In the genomic region with DNA sequence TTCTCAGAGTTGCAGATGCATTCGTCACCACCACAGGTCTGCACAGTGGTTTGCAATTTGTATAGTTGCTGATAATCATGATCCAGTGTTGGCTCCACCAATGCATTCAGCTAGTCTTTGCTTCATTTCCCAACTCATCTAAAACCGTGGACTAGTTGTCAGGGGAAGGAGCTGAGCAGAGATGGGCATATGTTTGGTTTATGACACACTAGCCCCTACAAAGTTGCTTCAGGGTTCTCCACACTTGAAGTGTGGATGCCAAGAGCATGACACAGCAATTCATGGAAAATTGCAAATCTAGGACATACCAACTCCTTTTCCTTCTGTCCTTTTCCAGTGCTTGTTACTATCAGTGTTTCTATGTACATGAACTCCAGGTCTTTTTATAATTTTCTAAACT, we compare ENCODE assay signal across 22 cellular contexts.
DNase-seq lines count a peak whose midpoint lies in the region; ATAC-seq, FAIRE-seq and TF ChIP-seq lines count a peak whose summit lies in the region.
"Had no signal": no experiment of that assay in that cellular context is flagged by ENCODE, and none has a peak within 500 bp of the region (broad histone marks: within the 10 kb centered on the region; RNA-seq: fewer than 3 reads in every experiment).

No MANE protein-coding gene starts in this region.

- no peaks in the 10 kb centered on the region for H3K36me3 ChIP-seq in astrocyte (ENCODE audit: insufficient read depth, low read length)
- H3K36me3 ChIP-seq: MG63 had no signal

- H3K9me3 ChIP-seq in A549, result no peaks in the 10 kb centered on the region
- no peaks in the 10 kb centered on the region for H3K9me3 ChIP-seq in astrocyte (ENCODE audit: insufficient read depth, low read depth, low read length)
- H3K9me3 ChIP-seq: MG63 had no signal

- POLR2A ChIA-PET in A549 (lab: Yijun Ruan, JAX), result no interaction called here

- peaks cover 5% of the 10 kb centered on the region; the same call in 1 of the 3 replicates for H3K4me1 ChIP-seq in A549
- no peaks in the 10 kb centered on the region for H3K4me1 ChIP-seq in astrocyte (ENCODE audit: insufficient read depth, low read length)

- no peaks in the 10 kb centered on the region for H3K27me3 Mint-ChIP-seq in astrocyte (ENCODE audit: low read depth, unreplicated experiment)
- H3K27me3 Mint-ChIP-seq in activated CD8-positive, alpha-beta memory T cell treated with anti-CD3 and anti-CD28 coated beads, Interleukin-2, amount 10 ng/mL, durations not matched to agents 7 days and 5 days, result no peaks in the 10 kb centered on the region

- CTCF ChIA-PET in A549 (lab: Yijun Ruan, JAX), result no interaction called here
- CTCF ChIA-PET in activated CD8-positive, alpha-beta memory T cell treated with anti-CD3 and anti-CD28 coated beads, Interleukin-2, amount 10 ng/mL, durations not matched to agents 7 days and 5 days (lab: Charles Lee), result no interaction called here

- H3K4me1 Mint-ChIP-seq in astrocyte (ENCODE audit: low read depth, unreplicated experiment), result peaks cover 7% of the 10 kb centered on the region
- H3K4me1 Mint-ChIP-seq in activated CD8-positive, alpha-beta memory T cell treated with anti-CD3 and anti-CD28 coated beads, Interleukin-2, amount 10 ng/mL, durations not matched to agents 7 days and 5 days, result no peaks in the 10 kb centered on the region

- H3K27ac Mint-ChIP-seq in astrocyte (ENCODE audit: unreplicated experiment), result peak overlapping the region; percentile 12
- H3K27ac Mint-ChIP-seq in activated CD8-positive, alpha-beta memory T cell treated with anti-CD3 and anti-CD28 coated beads, Interleukin-2, amount 10 ng/mL, durations not matched to agents 7 days and 5 days, result no peak overlapping the region

- no peaks in the 10 kb centered on the region for H3K79me2 ChIP-seq in astrocyte (ENCODE audit: insufficient read depth, low read length)

- no peak for TF ChIP-seq POLR2A in A549 (IDR thresholded peaks at IDR 0.05; ENCODE audit: low read length)

- H3K9me3 Mint-ChIP-seq in astrocyte (ENCODE audit: unreplicated experiment), result no peaks in the 10 kb centered on the region
- no peaks in the 10 kb centered on the region for H3K9me3 Mint-ChIP-seq in activated CD8-positive, alpha-beta memory T cell treated with anti-CD3 and anti-CD28 coated beads, Interleukin-2, amount 10 ng/mL, durations not matched to agents 7 days and 5 days (ENCODE audit: low read depth)

- no peak for ATAC-seq in A549
- ATAC-seq in activated CD8-positive, alpha-beta memory T cell treated with anti-CD3 and anti-CD28 coated beads, Interleukin-2, amount 10 ng/mL, durations not matched to agents 7 days and 5 days, result no peak
- ATAC-seq: GM12878 had no signal

- H3K4me3 ChIP-seq in A549 (no peak overlapping the region), astrocyte (ENCODE audit: insufficient read depth, low read depth, low read length) (no peak overlapping the region)
- H3K4me3 ChIP-seq: GM12878, MG63 had no signal

- no peak for TF ChIP-seq EP300 in A549 (IDR thresholded peaks at IDR 0.05)

- no peak overlapping the region for H3K9ac ChIP-seq in astrocyte (ENCODE audit: low read length)

- FAIRE-seq in A549 (lab: Jason Lieb, UNC), result no peak
- no peak for FAIRE-seq in astrocyte (lab: Jason Lieb, UNC)
- FAIRE-seq: GM12878 had no signal

- no peak overlapping the region for H3K4me3 Mint-ChIP-seq in astrocyte (ENCODE audit: unreplicated experiment)
- H3K4me3 Mint-ChIP-seq in activated CD8-positive, alpha-beta memory T cell treated with anti-CD3 and anti-CD28 coated beads, Interleukin-2, amount 10 ng/mL, durations not matched to agents 7 days and 5 days, result no peak overlapping the region

- no peaks in the 10 kb centered on the region for H4K20me1 ChIP-seq in astrocyte (ENCODE audit: insufficient read depth, low read length)

- H3K4me2 ChIP-seq in A549, result 0 out of 3 replicates have a peak overlapping the region, but pooled peaks have one; percentile 14
- H3K4me2 ChIP-seq in astrocyte (ENCODE audit: low read length), result peak overlapping the region; percentile 22

- no peaks in the 10 kb centered on the region for H3K27me3 ChIP-seq in astrocyte (ENCODE audit: insufficient read depth, low read length)
- H3K27me3 ChIP-seq: MG63 had no signal

- peak in 1 of 2 experiments; percentile 11 for DNase-seq in A549 (ENCODE audit: low read depth in 1 of 2, low spot score in 1 of 2)
- peak; percentile 81 for DNase-seq in HT1080 (ENCODE audit: low read depth)
- DNase-seq in astrocyte (ENCODE audit: low read depth), result peak; percentile 67
- peak; percentile 4 for DNase-seq in fibroblast of gingiva (ENCODE audit: low read depth)
- DNase-seq in germinal center (ENCODE audit: low spot score), result no peak
- DNase-seq in activated CD8-positive, alpha-beta memory T cell treated with anti-CD3 and anti-CD28 coated beads, Interleukin-2, amount 10 ng/mL, durations not matched to agents 7 days and 5 days, result no peak
- DNase-seq in glomerular visceral epithelial cell (ENCODE audit: extremely low spot score), result no peak
- no peak for DNase-seq in AML-193 (lab: John Stamatoyannopoulos, UW)
- DNase-seq: COR-L47; DMS53; HCEC 1CT; KG1; MG63; NCI-H1092 treated with DMSO at 0.1 percent for 48 hours; NCI-H1694; NCI-H2107; NCI-H345; NCI-H526 treated with DMSO at 0.1 percent for 48 hours; NK-92 treated with Interleukin-12 subunit alpha and Interleukin-12 subunit beta, amount 100 ng/mL, for 24 hours; OCI-M1 had no signal

- 0 out of 6 replicates have a peak overlapping the region, but pooled peaks of 1 of the 2 experiments have one; percentile 16 for H3K27ac ChIP-seq in A549
- peak overlapping the region; percentile 51 for H3K27ac ChIP-seq in astrocyte (ENCODE audit: low read depth, low read length)
- H3K27ac ChIP-seq: C4-2B had no signal

- TF ChIP-seq CTCF in A549 (IDR thresholded peaks at IDR 0.05) (no peak), astrocyte (IDR thresholded peaks at IDR 0.05; ENCODE audit: insufficient read depth, low read depth, low read length) (no peak)

- H3K36me3 Mint-ChIP-seq in astrocyte (ENCODE audit: low read depth, unreplicated experiment), result no peaks in the 10 kb centered on the region
- H3K36me3 Mint-ChIP-seq in activated CD8-positive, alpha-beta memory T cell treated with anti-CD3 and anti-CD28 coated beads, Interleukin-2, amount 10 ng/mL, durations not matched to agents 7 days and 5 days, result no peaks in the 10 kb centered on the region

- no peak overlapping the region for H2AFZ ChIP-seq in astrocyte (ENCODE audit: low read depth, low read length)

- WGBS in A549 (ENCODE audit: missing lambda C conversion rate), result 23% methylated on average over 2 of the region's 2 CpGs

- no peak for TF ChIP-seq RAD21 in A549 (conservative IDR thresholded peaks at IDR 0.05 in 1 of 2, IDR thresholded peaks at IDR 0.05 in 1 of 2)

TF ChIP-seq in A549, 52 proteins besides CTCF, POLR2A, EP300 and RAD21:
- TF ChIP-seq MAFK (IDR thresholded peaks at IDR 0.05; ENCODE audit: partially characterized antibody), result peak; percentile 64
- TF ChIP-seq, protein P1, sequence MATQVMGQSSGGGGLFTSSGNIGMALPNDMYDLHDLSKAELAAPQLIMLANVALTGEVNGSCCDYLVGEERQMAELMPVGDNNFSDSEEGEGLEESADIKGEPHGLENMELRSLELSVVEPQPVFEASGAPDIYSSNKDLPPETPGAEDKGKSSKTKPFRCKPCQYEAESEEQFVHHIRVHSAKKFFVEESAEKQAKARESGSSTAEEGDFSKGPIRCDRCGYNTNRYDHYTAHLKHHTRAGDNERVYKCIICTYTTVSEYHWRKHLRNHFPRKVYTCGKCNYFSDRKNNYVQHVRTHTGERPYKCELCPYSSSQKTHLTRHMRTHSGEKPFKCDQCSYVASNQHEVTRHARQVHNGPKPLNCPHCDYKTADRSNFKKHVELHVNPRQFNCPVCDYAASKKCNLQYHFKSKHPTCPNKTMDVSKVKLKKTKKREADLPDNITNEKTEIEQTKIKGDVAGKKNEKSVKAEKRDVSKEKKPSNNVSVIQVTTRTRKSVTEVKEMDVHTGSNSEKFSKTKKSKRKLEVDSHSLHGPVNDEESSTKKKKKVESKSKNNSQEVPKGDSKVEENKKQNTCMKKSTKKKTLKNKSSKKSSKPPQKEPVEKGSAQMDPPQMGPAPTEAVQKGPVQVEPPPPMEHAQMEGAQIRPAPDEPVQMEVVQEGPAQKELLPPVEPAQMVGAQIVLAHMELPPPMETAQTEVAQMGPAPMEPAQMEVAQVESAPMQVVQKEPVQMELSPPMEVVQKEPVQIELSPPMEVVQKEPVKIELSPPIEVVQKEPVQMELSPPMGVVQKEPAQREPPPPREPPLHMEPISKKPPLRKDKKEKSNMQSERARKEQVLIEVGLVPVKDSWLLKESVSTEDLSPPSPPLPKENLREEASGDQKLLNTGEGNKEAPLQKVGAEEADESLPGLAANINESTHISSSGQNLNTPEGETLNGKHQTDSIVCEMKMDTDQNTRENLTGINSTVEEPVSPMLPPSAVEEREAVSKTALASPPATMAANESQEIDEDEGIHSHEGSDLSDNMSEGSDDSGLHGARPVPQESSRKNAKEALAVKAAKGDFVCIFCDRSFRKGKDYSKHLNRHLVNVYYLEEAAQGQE (IDR thresholded peaks at IDR 0.05), result no peak

Comparison
In these comparisons a context has a peak if more than half of its experiments do, and no peak if none do; other contexts are left out.
1. DNase-seq: peak in HT1080 (single experiment), astrocyte (single experiment) and fibroblast of gingiva (single experiment); none in germinal center (single experiment), activated CD8-positive, alpha-beta memory T cell treated with anti-CD3 and anti-CD28 coated beads, Interleukin-2, amount 10 ng/mL, durations not matched to agents 7 days and 5 days (single experiment), glomerular visceral epithelial cell (single experiment) and AML-193 (0 of 2).